In the genomic region with DNA sequence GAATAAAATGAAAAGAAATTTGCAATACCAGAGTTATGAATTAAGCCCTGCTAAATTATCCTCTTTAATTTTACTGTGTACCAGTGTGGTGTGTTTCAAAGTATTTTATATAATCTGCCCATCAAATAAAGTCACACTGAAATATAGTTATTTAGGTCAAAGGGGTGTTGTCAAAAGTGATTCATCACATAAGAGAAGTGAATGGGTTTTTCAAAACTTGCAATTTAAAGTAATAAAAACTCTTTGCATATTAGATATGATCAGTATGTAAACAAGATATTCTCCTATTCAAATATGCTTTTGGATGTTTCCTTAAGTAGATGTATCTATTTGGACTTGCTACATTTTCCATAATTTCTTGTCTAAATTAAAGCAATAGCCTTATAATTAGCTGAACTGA, we compare ENCODE assay signal across 3 cellular contexts.
"Had no signal": no experiment of that assay in that cellular context is flagged by ENCODE, and none has a peak within 500 bp of the region (broad histone marks: within the 10 kb centered on the region; RNA-seq: fewer than 3 reads in every experiment).

No MANE protein-coding gene starts in this region.

- ATAC-seq: GM12878 had no signal

- H3K4me3 ChIP-seq: GM12878 had no signal

- DNase-seq: GDM1, GF-D8 had no signal
